2 cellular contexts compared by ENCODE assay signal in genomic region chr3:12583280-12583679, GRCh38.
A peak's percentile ranks its signal among the peaks of the same experiment; 100 is the strongest.
TF ChIP-seq lines count a peak whose summit lies in the region.

No MANE protein-coding gene starts in this region.

TF ChIP-seq in GM23338, 12 proteins besides CTCF, POLR2A, EP300 and RAD21:
- TF ChIP-seq EZH2phosphoT487 (IDR thresholded peaks at IDR 0.05; ENCODE audit: unreplicated experiment) (no peak), REST (IDR thresholded peaks at IDR 0.05; ENCODE audit: unreplicated experiment) (no peak), JUNB (IDR thresholded peaks at IDR 0.05; ENCODE audit: unreplicated experiment) (no peak), NANOG (IDR thresholded peaks at IDR 0.05; ENCODE audit: borderline replicate concordance) (no peak), ETS1 (IDR thresholded peaks at IDR 0.05) (no peak), POLR2AphosphoS5 (IDR thresholded peaks at IDR 0.05; ENCODE audit: low read depth) (no peak), STAT1 (IDR thresholded peaks at IDR 0.05; ENCODE audit: unreplicated experiment) (no peak), EZH2 (IDR thresholded peaks at IDR 0.05; ENCODE audit: low read depth, unreplicated experiment) (no peak), ZNF462 (CRISPR knock-in tag; IDR thresholded peaks at IDR 0.05) (no peak)

TF ChIP-seq in K562, 482 proteins besides CTCF, POLR2A, EP300 and RAD21:
- no peak for TF ChIP-seq ZNF668 (CRISPR knock-in tag; IDR thresholded peaks at IDR 0.05)
- TF ChIP-seq ETS2 (tag; IDR thresholded peaks at IDR 0.05; ENCODE audit: borderline replicate concordance, poor library complexity, severe bottlenecking): no peak
- 0 out of 2 replicates have a peak, but pooled peaks have one; percentile 13 for TF ChIP-seq POLR2H (tag; IDR thresholded peaks at IDR 0.05; ENCODE audit: low read depth)
- no peak for TF ChIP-seq POLR2B (IDR thresholded peaks at IDR 0.05; ENCODE audit: low read depth, partially characterized antibody)
- no peak for TF ChIP-seq ARID3B (CRISPR knock-in tag; IDR thresholded peaks at IDR 0.05; ENCODE audit: borderline replicate concordance)
- TF ChIP-seq CXXC5 (CRISPR knock-in tag; IDR thresholded peaks at IDR 0.05): no peak
